ENCODE assay signal across 14 cellular contexts in genomic region chr7:17770710-17771375, GRCh38.
A peak's percentile ranks its signal among the peaks of the same experiment; 100 is the strongest.
DNase-seq lines count a peak whose midpoint lies in the region; ATAC-seq and TF ChIP-seq lines count a peak whose summit lies in the region.
"Had no signal": no experiment of that assay in that cellular context is flagged by ENCODE, and none has a peak within 500 bp of the region (broad histone marks: within the 10 kb centered on the region; RNA-seq: fewer than 3 reads in every experiment).

No MANE protein-coding gene starts in this region.

- DNase-seq in AML-193 (lab: John Stamatoyannopoulos, UW) (peak; percentile 96 to 97), NCI-H526 treated with DMSO at 0.1 percent for 48 hours (lab: John Stamatoyannopoulos, UW) (peak; percentile 26), endodermal cell (no peak), NCI-H446 treated with DMSO at 0.1 percent for 48 hours (lab: John Stamatoyannopoulos, UW) (no peak), NCI-H2196 treated with DMSO at 0.1 percent for 48 hours (lab: John Stamatoyannopoulos, UW; ENCODE audit: unreplicated experiment) (no peak)
- no peak for DNase-seq in activated CD4-positive, alpha-beta T cell treated with anti-CD3 and anti-CD28 coated beads, Interleukin-2, amount 50 U/mL, for 1 hour
- DNase-seq: activated CD4-positive, alpha-beta T cell treated with anti-CD3 and anti-CD28 coated beads for 4 hours; activated T-cell treated with anti-CD3 and anti-CD28 coated beads, Interleukin-2, amount 50 U/mL, for 48 hours; adrenal gland; stimulated activated naive CD4-positive, alpha-beta T cell treated with Interleukin-2 at 50 U/mL for 16 hours had no signal

- H3K4me3 Mint-ChIP-seq in endodermal cell, result no peak overlapping the region

- H3K4me1 ChIP-seq in endodermal cell (ENCODE audit: control insufficient read depth, insufficient read depth, low read length), result peaks cover 31% of the 10 kb centered on the region

- H3K27me3 ChIP-seq in endodermal cell (ENCODE audit: control insufficient read depth, insufficient read depth, low read length, poor library complexity, severe bottlenecking), result no peaks in the 10 kb centered on the region
- H3K27me3 ChIP-seq: adrenal gland had no signal

- H3K4me3 ChIP-seq in endodermal cell (ENCODE audit: low read length), result peak overlapping the region; percentile 31
- H3K4me3 ChIP-seq: adrenal gland, coronary artery had no signal

- no peak overlapping the region for H3K27ac Mint-ChIP-seq in endodermal cell

- TF ChIP-seq CTCF in endodermal cell (conservative IDR thresholded peaks at IDR 0.05), result no peak

- H3K4me1 Mint-ChIP-seq in endodermal cell, result peaks cover 33% of the 10 kb centered on the region

- no peaks in the 10 kb centered on the region for H3K9me3 ChIP-seq in endodermal cell (ENCODE audit: control insufficient read depth, low read length)
- H3K9me3 ChIP-seq: adrenal gland had no signal

- H3K36me3 Mint-ChIP-seq in endodermal cell (ENCODE audit: low read depth), result no peaks in the 10 kb centered on the region

- ATAC-seq in GM18867 (IDR thresholded peaks at IDR 0.05; ENCODE audit: unreplicated experiment) (peak; percentile 55), GM21447 (IDR thresholded peaks at IDR 0.05; ENCODE audit: unreplicated experiment) (no peak)

- 81 to 85% methylated on average over 3 to 4 of the region's 4 CpGs for WGBS in endodermal cell (ENCODE audit: insufficient coverage in 1 of 2, insufficient read length in 1 of 2), 2 experiments

- peaks cover 10% of the 10 kb centered on the region for H3K9me3 Mint-ChIP-seq in endodermal cell

- no peaks in the 10 kb centered on the region for H3K36me3 ChIP-seq in endodermal cell (ENCODE audit: control insufficient read depth, insufficient read depth, low read length)
- H3K36me3 ChIP-seq: adrenal gland had no signal

- peaks cover 3% of the 10 kb centered on the region for H3K27me3 Mint-ChIP-seq in endodermal cell (ENCODE audit: insufficient read depth)

- no peak overlapping the region for H3K27ac ChIP-seq in endodermal cell (ENCODE audit: low read depth, low read length)
- H3K27ac ChIP-seq: adrenal gland, coronary artery, KMS-11 had no signal

- H3K9ac ChIP-seq in endodermal cell (ENCODE audit: extremely low read depth, low read length, poor library complexity, severe bottlenecking), result no peak overlapping the region
- H3K9ac ChIP-seq: KMS-11 had no signal

Comparison
In these comparisons a context has a peak if more than half of its experiments do, and no peak if none do; other contexts are left out.
1. DNase-seq: peak in AML-193 (2 of 2) and NCI-H526 treated with DMSO at 0.1 percent for 48 hours (single experiment); none in endodermal cell (single experiment), NCI-H446 treated with DMSO at 0.1 percent for 48 hours (single experiment), NCI-H2196 treated with DMSO at 0.1 percent for 48 hours (single experiment) and activated CD4-positive, alpha-beta T cell treated with anti-CD3 and anti-CD28 coated beads, Interleukin-2, amount 50 U/mL, for 1 hour (single experiment).